In the genomic region with DNA sequence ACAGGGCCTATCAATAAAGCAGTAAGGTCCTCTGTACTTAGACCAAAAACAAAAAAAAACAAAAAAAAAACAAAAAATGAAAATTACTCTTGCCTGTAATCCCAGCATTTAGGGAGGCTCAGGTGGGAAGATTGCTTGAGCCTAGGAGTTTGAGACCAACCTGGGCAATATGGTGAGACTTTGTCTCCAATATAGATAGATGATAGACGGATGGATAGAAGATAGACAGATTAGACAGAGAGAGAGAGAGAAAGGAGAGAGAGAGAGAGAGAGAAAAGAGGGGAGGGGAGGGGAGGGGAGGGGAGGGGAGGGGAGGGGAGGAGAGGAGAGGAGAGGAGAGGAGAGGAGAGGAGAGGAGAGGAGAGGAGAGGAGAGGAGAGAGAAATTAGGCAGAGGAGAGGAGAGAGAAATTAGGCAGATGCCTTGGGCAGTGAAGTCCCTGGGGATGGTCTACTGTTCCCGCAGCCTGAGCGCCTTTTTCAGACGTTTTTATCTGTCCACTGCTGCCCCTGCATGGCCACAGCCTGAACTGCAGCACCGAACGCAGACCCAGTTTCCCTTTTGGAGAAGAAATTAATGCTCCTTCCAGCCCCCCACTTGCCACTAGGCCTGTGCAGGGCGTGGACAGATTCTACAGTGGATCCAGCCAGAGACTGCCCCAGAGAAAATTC, we compare ENCODE assay signal across 8 cellular contexts. TPM values are rescaled to one million over a fixed set of nuclear protein-coding genes. Genes with fewer than 3 reads are reported as not detected.
DNase-seq lines count a peak whose midpoint lies in the region; ATAC-seq, FAIRE-seq and TF ChIP-seq lines count a peak whose summit lies in the region.

No MANE protein-coding gene starts in this region.

- no peak overlapping the region; the same call in 1 of the 2 replicates for H3K4me3 ChIP-seq in AG04449 (ENCODE audit: low read depth, low read length)
- 0 out of 2 replicates have a peak overlapping the region, but pooled peaks have one; percentile 17 for H3K4me3 ChIP-seq in GM23248
- no peak overlapping the region for H3K4me3 ChIP-seq in bronchial epithelial cell (ENCODE audit: low read depth, low read length)
- H3K4me3 ChIP-seq in kidney epithelial cell (ENCODE audit: low read depth, low read length), result no peak overlapping the region

- H3K36me3 ChIP-seq in GM23248 (ENCODE audit: low read depth), result no peaks in the 10 kb centered on the region
- H3K36me3 ChIP-seq in bronchial epithelial cell (ENCODE audit: control insufficient read depth, insufficient read depth, low read length), result no peaks in the 10 kb centered on the region
- H3K36me3 ChIP-seq in kidney epithelial cell (ENCODE audit: control insufficient read depth, insufficient read depth, low read length), result no peaks in the 10 kb centered on the region

- POLR2A ChIA-PET in AG04449 (lab: Yijun Ruan, JAX), result no interaction called here
- POLR2A ChIA-PET in WTC11 (lab: Charles Lee), result no interaction called here

- ATAC-seq in WTC11 (peak; percentile 92), GM19455 (IDR thresholded peaks at IDR 0.05; ENCODE audit: unreplicated experiment) (no peak)

- DNase-seq in AG04449 (ENCODE audit: low read depth, low spot score), result no peak
- peak; percentile 89 for DNase-seq in GM23248
- peak; percentile 88 for DNase-seq in NCI-H2171 treated with DMSO at 0.1 percent for 48 hours (lab: John Stamatoyannopoulos, UW)
- peak; percentile 88 for DNase-seq in WTC11 (ENCODE audit: low spot score)
- DNase-seq in bronchial epithelial cell (ENCODE audit: low read depth), result peak; percentile 35
- DNase-seq in kidney epithelial cell (ENCODE audit: low read depth), result no peak
- peak; percentile 31 to 71 for DNase-seq in stimulated activated CD4-positive, alpha-beta T cell treated with anti-CD3 and anti-CD28 coated beads, Interleukin-1b, Interleukin-23, amount 100 ng/mL, for 1 hour (ENCODE audit: low read depth in 2 of 2)

- 6% methylated on average over 6 to 7 of the region's 7 CpGs for WGBS in GM23248 (ENCODE audit: low coverage in 1 of 2, low lambda C conversion rate in 2 of 2, missing lambda C conversion rate in 2 of 2), 2 experiments

- H3K27me3 ChIP-seq in GM23248 (replicated peaks; ENCODE audit: insufficient read depth), result no peaks in the 10 kb centered on the region
- H3K27me3 ChIP-seq in bronchial epithelial cell (ENCODE audit: control insufficient read depth, insufficient read depth, low read length), result no peaks in the 10 kb centered on the region
- no peaks in the 10 kb centered on the region for H3K27me3 ChIP-seq in kidney epithelial cell (ENCODE audit: control insufficient read depth, insufficient read depth, low read length)

- H3F3A ChIP-seq in GM23248 (ENCODE audit: insufficient read depth), result no peaks in the 10 kb centered on the region

- H3K36me3 Mint-ChIP-seq in WTC11, result no peaks in the 10 kb centered on the region

- H3K27ac ChIP-seq in GM23248, result no peak overlapping the region

- no peak for FAIRE-seq in bronchial epithelial cell (lab: Jason Lieb, UNC)

- no peaks in the 10 kb centered on the region for H4K20me1 ChIP-seq in GM23248 (ENCODE audit: insufficient read depth)

- H3K27ac Mint-ChIP-seq in WTC11, result no peak overlapping the region

- in situ Hi-C loops in GM23248 (cut with MboI), result loop anchor here (10.0 kb wide), 1 partner anchor 93 kb away; no protein-coding TSS in a partner anchor

- H3K9ac ChIP-seq in GM23248, result 0 out of 2 replicates have a peak overlapping the region, but pooled peaks have one; percentile 5

- H3K4me1 Mint-ChIP-seq in WTC11, result no peaks in the 10 kb centered on the region

- no peaks in the 10 kb centered on the region for H3K9me2 ChIP-seq in GM23248 (ENCODE audit: insufficient read depth)

- H3K4me3 Mint-ChIP-seq in WTC11, result no peak overlapping the region

- no peaks in the 10 kb centered on the region for H3K9me3 Mint-ChIP-seq in WTC11

- no peaks in the 10 kb centered on the region for H3K9me3 ChIP-seq in GM23248 (ENCODE audit: low read depth)

- peak overlapping the region; percentile 50 for H3K4me2 ChIP-seq in GM23248 (ENCODE audit: unreplicated experiment)

- TF ChIP-seq CTCF in AG04449 (IDR thresholded peaks at IDR 0.05; ENCODE audit: insufficient read depth, low read length, missing control alignments), result peak; percentile 87
- peak; percentile 76 for TF ChIP-seq CTCF in WTC11 (IDR thresholded peaks at IDR 0.05)
- TF ChIP-seq CTCF in bronchial epithelial cell (IDR thresholded peaks at IDR 0.05; ENCODE audit: insufficient read depth, low read length, severe bottlenecking), result peak; percentile 88
- peak; percentile 90 for TF ChIP-seq CTCF in kidney epithelial cell (IDR thresholded peaks at IDR 0.05; ENCODE audit: insufficient read depth, low read length, poor library complexity, severe bottlenecking)

- peaks cover 2% of the 10 kb centered on the region for H3K27me3 Mint-ChIP-seq in WTC11 (ENCODE audit: low read depth)

- CTCF ChIA-PET in AG04449 (lab: Yijun Ruan, JAX), result interaction anchor here (0.5 to 14.8 kb wide), 11 partner anchors 9 to 238 kb away, joined by 3 to 123 read pairs (median 9); a partner anchor contains a TSS
- CTCF ChIA-PET in WTC11 (lab: Charles Lee), result interaction anchor here (1.6 kb wide), 1 partner anchor 52 kb away, joined by 7 read pairs; no protein-coding TSS in a partner anchor

- no peaks in the 10 kb centered on the region for H3K4me1 ChIP-seq in GM23248 (ENCODE audit: insufficient read depth)

- no peaks in the 10 kb centered on the region for H3K79me2 ChIP-seq in GM23248 (ENCODE audit: insufficient read depth)

- H2AFZ ChIP-seq in GM23248, result peak overlapping the region; percentile 71

TF ChIP-seq in WTC11, 78 proteins besides CTCF, POLR2A, EP300 and RAD21 (continues in another document):
- TF ChIP-seq ZNF232 (CRISPR knock-in tag; IDR thresholded peaks at IDR 0.05), result no peak
- TF ChIP-seq, protein P1, sequence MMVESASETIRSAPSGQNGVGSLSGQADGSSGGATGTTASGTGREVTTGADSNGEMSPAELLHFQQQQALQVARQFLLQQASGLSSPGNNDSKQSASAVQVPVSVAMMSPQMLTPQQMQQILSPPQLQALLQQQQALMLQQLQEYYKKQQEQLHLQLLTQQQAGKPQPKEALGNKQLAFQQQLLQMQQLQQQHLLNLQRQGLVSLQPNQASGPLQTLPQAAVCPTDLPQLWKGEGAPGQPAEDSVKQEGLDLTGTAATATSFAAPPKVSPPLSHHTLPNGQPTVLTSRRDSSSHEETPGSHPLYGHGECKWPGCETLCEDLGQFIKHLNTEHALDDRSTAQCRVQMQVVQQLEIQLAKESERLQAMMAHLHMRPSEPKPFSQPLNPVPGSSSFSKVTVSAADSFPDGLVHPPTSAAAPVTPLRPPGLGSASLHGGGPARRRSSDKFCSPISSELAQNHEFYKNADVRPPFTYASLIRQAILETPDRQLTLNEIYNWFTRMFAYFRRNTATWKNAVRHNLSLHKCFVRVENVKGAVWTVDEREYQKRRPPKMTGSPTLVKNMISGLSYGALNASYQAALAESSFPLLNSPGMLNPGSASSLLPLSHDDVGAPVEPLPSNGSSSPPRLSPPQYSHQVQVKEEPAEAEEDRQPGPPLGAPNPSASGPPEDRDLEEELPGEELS (CRISPR knock-in tag; IDR thresholded peaks at IDR 0.05), result no peak
- TF ChIP-seq, protein P2, sequence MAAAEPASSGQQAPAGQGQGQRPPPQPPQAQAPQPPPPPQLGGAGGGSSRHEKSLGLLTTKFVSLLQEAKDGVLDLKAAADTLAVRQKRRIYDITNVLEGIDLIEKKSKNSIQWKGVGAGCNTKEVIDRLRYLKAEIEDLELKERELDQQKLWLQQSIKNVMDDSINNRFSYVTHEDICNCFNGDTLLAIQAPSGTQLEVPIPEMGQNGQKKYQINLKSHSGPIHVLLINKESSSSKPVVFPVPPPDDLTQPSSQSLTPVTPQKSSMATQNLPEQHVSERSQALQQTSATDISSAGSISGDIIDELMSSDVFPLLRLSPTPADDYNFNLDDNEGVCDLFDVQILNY (CRISPR knock-in tag; IDR thresholded peaks at IDR 0.05), result no peak
- TF ChIP-seq GRHL2 (CRISPR knock-in tag; IDR thresholded peaks at IDR 0.05; ENCODE audit: insufficient replicate concordance, severe bottlenecking), result no peak
- TF ChIP-seq, protein P3, sequence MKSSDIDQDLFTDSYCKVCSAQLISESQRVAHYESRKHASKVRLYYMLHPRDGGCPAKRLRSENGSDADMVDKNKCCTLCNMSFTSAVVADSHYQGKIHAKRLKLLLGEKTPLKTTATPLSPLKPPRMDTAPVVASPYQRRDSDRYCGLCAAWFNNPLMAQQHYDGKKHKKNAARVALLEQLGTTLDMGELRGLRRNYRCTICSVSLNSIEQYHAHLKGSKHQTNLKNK (CRISPR knock-in tag; IDR thresholded peaks at IDR 0.05), result no peak
- no peak for TF ChIP-seq FOXJ3 (CRISPR knock-in tag; IDR thresholded peaks at IDR 0.05; ENCODE audit: borderline replicate concordance)
- no peak for TF ChIP-seq ETV6 (CRISPR knock-in tag; IDR thresholded peaks at IDR 0.05)

RNA-seq across cellular contexts. Expression of a gene that starts 9.8 kb away (rescaled TPM):
- 13.3 and 13.8 TPM in 2 replicates for total RNA-seq in GM23248 (2014; rRNA removed; shearing (Covaris generic))
- polyA plus RNA-seq in GM23248 (2016; fragmentation: Nextera tagmentation; extraction: Ambion mirVana), result 7.2 and 7.7 TPM in 2 replicates
- 12.6 to 13.2 TPM (median 12.7 TPM) in 3 replicates for total RNA-seq in WTC11 (2021)
- total RNA-seq in bronchial epithelial cell, result 23.9 and 24.5 TPM in 2 replicates
- total RNA-seq in kidney epithelial cell, result 19.6 and 23.1 TPM in 2 replicates

RNA-seq across cellular contexts. Expression of a gene that starts 10.0 kb away (rescaled TPM):
- 0.11 TPM in 1 of 2 replicates, not detected in the other for total RNA-seq in GM23248 (2014; rRNA removed; shearing (Covaris generic))
- polyA plus RNA-seq in GM23248 (2016; fragmentation: Nextera tagmentation; extraction: Ambion mirVana), result 0.26 TPM in 1 of 2 replicates, not detected in the other
- total RNA-seq in WTC11 (2021), result 8.6 to 14.3 TPM (median 11.8 TPM) in 3 replicates
- total RNA-seq in bronchial epithelial cell, result 24.5 and 26.2 TPM in 2 replicates
- total RNA-seq in kidney epithelial cell, result 23.4 and 24.8 TPM in 2 replicates

RNA-seq across cellular contexts. Expression of a gene that starts 28.4 kb away (rescaled TPM):
- total RNA-seq in GM23248 (2014; rRNA removed; shearing (Covaris generic)), result 32.4 and 50.6 TPM in 2 replicates
- polyA plus RNA-seq in GM23248 (2016; fragmentation: Nextera tagmentation; extraction: Ambion mirVana), result 71.8 and 72.6 TPM in 2 replicates
- total RNA-seq in WTC11 (2021) (70.9 to 86.0 TPM (median 73.4 TPM) in 3 replicates), bronchial epithelial cell (20.3 and 30.7 TPM in 2 replicates), kidney epithelial cell (67.3 and 69.6 TPM in 2 replicates)

RNA-seq across cellular contexts. Expression of a gene that starts 48.8 kb away (rescaled TPM):
- 44.5 and 47.4 TPM in 2 replicates for total RNA-seq in GM23248 (2014; rRNA removed; shearing (Covaris generic))
- polyA plus RNA-seq in GM23248 (2016; fragmentation: Nextera tagmentation; extraction: Ambion mirVana), result 27.1 and 30.0 TPM in 2 replicates
- total RNA-seq in WTC11 (2021) (16.0 to 18.0 TPM (median 17.4 TPM) in 3 replicates), bronchial epithelial cell (not detected in 2 replicates), kidney epithelial cell (11.8 and 14.5 TPM in 2 replicates)

RNA-seq across cellular contexts. Expression of a gene that starts 58.5 kb away (rescaled TPM):
- 28.0 and 35.2 TPM in 2 replicates for total RNA-seq in GM23248 (2014; rRNA removed; shearing (Covaris generic))
- 17.1 and 20.5 TPM in 2 replicates for polyA plus RNA-seq in GM23248 (2016; fragmentation: Nextera tagmentation; extraction: Ambion mirVana)
- total RNA-seq in WTC11 (2021) (56.4 to 64.1 TPM (median 61.7 TPM) in 3 replicates), bronchial epithelial cell (27.7 and 57.4 TPM in 2 replicates), kidney epithelial cell (37.4 and 40.0 TPM in 2 replicates)

Comparison
In these comparisons a context has a peak if more than half of its experiments do, and no peak if none do; other contexts are left out.
1. DNase-seq: peak in GM23248 (single experiment), NCI-H2171 treated with DMSO at 0.1 percent for 48 hours (single experiment), WTC11 (single experiment), bronchial epithelial cell (single experiment) and stimulated activated CD4-positive, alpha-beta T cell treated with anti-CD3 and anti-CD28 coated beads, Interleukin-1b, Interleukin-23, amount 100 ng/mL, for 1 hour (2 of 2); none in AG04449 (single experiment) and kidney epithelial cell (single experiment).
2. Peak in every context shown above with its lines, with median percentiles within 50 percentile points of each other: CTCF ChIP-seq.